14 cellular contexts compared by ENCODE assay signal in genomic region chr22:27783436-27784098, GRCh38.
DNase-seq lines count a peak whose midpoint lies in the region; ATAC-seq and TF ChIP-seq lines count a peak whose summit lies in the region.
"Had no signal": no experiment of that assay in that cellular context is flagged by ENCODE, and none has a peak within 500 bp of the region (broad histone marks: within the 10 kb centered on the region; RNA-seq: fewer than 3 reads in every experiment).

No MANE protein-coding gene starts in this region.

- ATAC-seq in HG02938 (IDR thresholded peaks at IDR 0.05; ENCODE audit: unreplicated experiment): no peak
- ATAC-seq: sciatic nerve; stimulated activated naive CD8-positive, alpha-beta T cell treated with anti-CD3 and anti-CD28 coated beads, Interleukin-15, amount 100 ng/mL, for 72 hours had no signal

- peaks cover 15% of the 10 kb centered on the region for H3K36me3 Mint-ChIP-seq in nephron (ENCODE audit: low read depth)

- peak overlapping the region; percentile 88 to 98 (median 89) for H3K27ac Mint-ChIP-seq in nephron
- H3K27ac Mint-ChIP-seq: stimulated activated naive CD8-positive, alpha-beta T cell treated with anti-CD3 and anti-CD28 coated beads, Interleukin-15, amount 100 ng/mL, for 72 hours had no signal

- H3K27ac ChIP-seq in RWPE1 (peak overlapping the region; percentile 24), coronary artery (peak overlapping the region; percentile 91 to 93), stomach smooth muscle (ENCODE audit: low read length) (peak overlapping the region; percentile 18)
- H3K27ac ChIP-seq: uterus had no signal

- H3K27me3 ChIP-seq in stomach smooth muscle (ENCODE audit: control insufficient read depth in 1 of 2, insufficient read depth in 2 of 2, low read length in 2 of 2): no peaks in the 10 kb centered on the region
- H3K27me3 ChIP-seq: uterus had no signal

- H3K4me3 ChIP-seq in coronary artery: no peak overlapping the region
- peak overlapping the region in 1 of 2 donors; percentile 3 for H3K4me3 ChIP-seq in stomach smooth muscle (ENCODE audit: low read length in 2 of 2)
- H3K4me3 ChIP-seq: uterus had no signal

- no peak for TF ChIP-seq CTCF in RWPE1 (conservative IDR thresholded peaks at IDR 0.05; ENCODE audit: low read depth)
- no peak for TF ChIP-seq CTCF in coronary artery (IDR thresholded peaks at IDR 0.05)
- no peak for TF ChIP-seq CTCF in nephron (IDR thresholded peaks at IDR 0.05; ENCODE audit: unreplicated experiment in 3 of 3)

- H3K9ac ChIP-seq in stomach smooth muscle (ENCODE audit: low read length in 2 of 2): no peak overlapping the region

- CTCF ChIA-PET in RWPE1 (lab: Yijun Ruan, JAX): no interaction called here

- peaks cover 58% of the 10 kb centered on the region for H3K4me1 Mint-ChIP-seq in nephron

- POLR2A ChIA-PET in RWPE1 (lab: Yijun Ruan, JAX; ENCODE audit: low non-redundant PET): no interaction called here

- H3K9me3 ChIP-seq in stomach smooth muscle (ENCODE audit: control insufficient read depth in 2 of 2, low read length in 2 of 2): no peaks in the 10 kb centered on the region
- H3K9me3 ChIP-seq: uterus had no signal

- peak overlapping the region in 1 of 3 experiments; percentile 33 for H3K4me3 Mint-ChIP-seq in nephron
- H3K4me3 Mint-ChIP-seq: stimulated activated naive CD8-positive, alpha-beta T cell treated with anti-CD3 and anti-CD28 coated beads, Interleukin-15, amount 100 ng/mL, for 72 hours had no signal

- peaks cover 32% of the 10 kb centered on the region for H3K4me1 ChIP-seq in stomach smooth muscle (ENCODE audit: control insufficient read depth, insufficient read depth, low read length)
- H3K4me1 ChIP-seq: uterus had no signal

- DNase-seq in RWPE1 (ENCODE audit: low spot score) (no peak), coronary artery (ENCODE audit: low spot score) (no peak), EL (no peak), NCI-H1694 treated with DMSO at 0.1 percent for 48 hours (lab: John Stamatoyannopoulos, UW) (no peak)
- DNase-seq: DND-41; mammary epithelial cell; NCI-H446 treated with DMSO at 0.1 percent for 48 hours; stimulated activated CD4-positive, alpha-beta T cell treated with anti-CD3 and anti-CD28 coated beads, Interleukin-2, amount 100 ng/mL, for 24 hours; stimulated activated naive CD8-positive, alpha-beta T cell treated with anti-CD3 and anti-CD28 coated beads, Interleukin-15, amount 100 ng/mL, for 72 hours; uterus had no signal

- peaks cover 2% of the 10 kb centered on the region for H3K9me3 Mint-ChIP-seq in nephron
- H3K9me3 Mint-ChIP-seq: stimulated activated naive CD8-positive, alpha-beta T cell treated with anti-CD3 and anti-CD28 coated beads, Interleukin-15, amount 100 ng/mL, for 72 hours had no signal

- peaks cover 13% of the 10 kb centered on the region for H3K27me3 Mint-ChIP-seq in nephron (ENCODE audit: low read depth)

- peaks cover 0 to 2% of the 10 kb centered on the region in 2 donors for H3K36me3 ChIP-seq in stomach smooth muscle (ENCODE audit: control insufficient read depth in 2 of 2, insufficient read depth in 2 of 2, low read length in 2 of 2)
- H3K36me3 ChIP-seq: uterus had no signal

Comparison
In these comparisons a context has a peak if more than half of its experiments do, and no peak if none do; other contexts are left out.
1. H3K27ac ChIP-seq: peak in every context shown above with its lines; median percentile 92 in coronary artery; 24 in RWPE1; 18 in stomach smooth muscle.